1 cellular context compared by ENCODE assay signal in genomic region chr12:121514184-121514742, GRCh38.
TF ChIP-seq lines count a peak whose summit lies in the region.

No MANE protein-coding gene starts in this region.

TF ChIP-seq in GM23338, 12 proteins besides CTCF, POLR2A, EP300 and RAD21 (continued from another document):
- TF ChIP-seq, protein P1, sequence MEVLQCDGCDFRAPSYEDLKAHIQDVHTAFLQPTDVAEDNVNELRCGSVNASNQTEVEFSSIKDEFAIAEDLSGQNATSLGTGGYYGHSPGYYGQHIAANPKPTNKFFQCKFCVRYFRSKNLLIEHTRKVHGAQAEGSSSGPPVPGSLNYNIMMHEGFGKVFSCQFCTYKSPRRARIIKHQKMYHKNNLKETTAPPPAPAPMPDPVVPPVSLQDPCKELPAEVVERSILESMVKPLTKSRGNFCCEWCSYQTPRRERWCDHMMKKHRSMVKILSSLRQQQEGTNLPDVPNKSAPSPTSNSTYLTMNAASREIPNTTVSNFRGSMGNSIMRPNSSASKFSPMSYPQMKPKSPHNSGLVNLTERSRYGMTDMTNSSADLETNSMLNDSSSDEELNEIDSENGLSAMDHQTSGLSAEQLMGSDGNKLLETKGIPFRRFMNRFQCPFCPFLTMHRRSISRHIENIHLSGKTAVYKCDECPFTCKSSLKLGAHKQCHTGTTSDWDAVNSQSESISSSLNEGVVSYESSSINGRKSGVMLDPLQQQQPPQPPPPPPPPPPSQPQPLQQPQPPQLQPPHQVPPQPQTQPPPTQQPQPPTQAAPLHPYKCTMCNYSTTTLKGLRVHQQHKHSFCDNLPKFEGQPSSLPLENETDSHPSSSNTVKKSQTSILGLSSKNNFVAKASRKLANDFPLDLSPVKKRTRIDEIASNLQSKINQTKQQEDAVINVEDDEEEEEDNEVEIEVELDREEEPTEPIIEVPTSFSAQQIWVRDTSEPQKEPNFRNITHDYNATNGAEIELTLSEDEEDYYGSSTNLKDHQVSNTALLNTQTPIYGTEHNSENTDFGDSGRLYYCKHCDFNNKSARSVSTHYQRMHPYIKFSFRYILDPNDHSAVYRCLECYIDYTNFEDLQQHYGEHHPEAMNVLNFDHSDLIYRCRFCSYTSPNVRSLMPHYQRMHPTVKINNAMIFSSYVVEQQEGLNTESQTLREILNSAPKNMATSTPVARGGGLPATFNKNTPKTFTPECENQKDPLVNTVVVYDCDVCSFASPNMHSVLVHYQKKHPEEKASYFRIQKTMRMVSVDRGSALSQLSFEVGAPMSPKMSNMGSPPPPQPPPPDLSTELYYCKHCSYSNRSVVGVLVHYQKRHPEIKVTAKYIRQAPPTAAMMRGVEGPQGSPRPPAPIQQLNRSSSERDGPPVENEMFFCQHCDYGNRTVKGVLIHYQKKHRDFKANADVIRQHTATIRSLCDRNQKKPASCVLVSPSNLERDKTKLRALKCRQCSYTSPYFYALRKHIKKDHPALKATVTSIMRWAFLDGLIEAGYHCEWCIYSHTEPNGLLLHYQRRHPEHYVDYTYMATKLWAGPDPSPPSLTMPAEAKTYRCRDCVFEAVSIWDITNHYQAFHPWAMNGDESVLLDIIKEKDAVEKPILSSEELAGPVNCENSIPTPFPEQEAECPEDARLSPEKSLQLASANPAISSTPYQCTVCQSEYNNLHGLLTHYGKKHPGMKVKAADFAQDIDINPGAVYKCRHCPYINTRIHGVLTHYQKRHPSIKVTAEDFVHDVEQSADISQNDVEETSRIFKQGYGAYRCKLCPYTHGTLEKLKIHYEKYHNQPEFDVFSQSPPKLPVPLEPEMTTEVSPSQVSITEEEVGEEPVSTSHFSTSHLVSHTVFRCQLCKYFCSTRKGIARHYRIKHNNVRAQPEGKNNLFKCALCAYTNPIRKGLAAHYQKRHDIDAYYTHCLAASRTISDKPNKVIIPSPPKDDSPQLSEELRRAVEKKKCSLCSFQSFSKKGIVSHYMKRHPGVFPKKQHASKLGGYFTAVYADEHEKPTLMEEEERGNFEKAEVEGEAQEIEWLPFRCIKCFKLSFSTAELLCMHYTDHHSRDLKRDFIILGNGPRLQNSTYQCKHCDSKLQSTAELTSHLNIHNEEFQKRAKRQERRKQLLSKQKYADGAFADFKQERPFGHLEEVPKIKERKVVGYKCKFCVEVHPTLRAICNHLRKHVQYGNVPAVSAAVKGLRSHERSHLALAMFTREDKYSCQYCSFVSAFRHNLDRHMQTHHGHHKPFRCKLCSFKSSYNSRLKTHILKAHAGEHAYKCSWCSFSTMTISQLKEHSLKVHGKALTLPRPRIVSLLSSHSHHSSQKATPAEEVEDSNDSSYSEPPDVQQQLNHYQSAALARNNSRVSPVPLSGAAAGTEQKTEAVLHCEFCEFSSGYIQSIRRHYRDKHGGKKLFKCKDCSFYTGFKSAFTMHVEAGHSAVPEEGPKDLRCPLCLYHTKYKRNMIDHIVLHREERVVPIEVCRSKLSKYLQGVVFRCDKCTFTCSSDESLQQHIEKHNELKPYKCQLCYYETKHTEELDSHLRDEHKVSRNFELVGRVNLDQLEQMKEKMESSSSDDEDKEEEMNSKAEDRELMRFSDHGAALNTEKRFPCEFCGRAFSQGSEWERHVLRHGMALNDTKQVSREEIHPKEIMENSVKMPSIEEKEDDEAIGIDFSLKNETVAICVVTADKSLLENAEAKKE (CRISPR knock-in tag; IDR thresholded peaks at IDR 0.05) = no peak
- TF ChIP-seq CREB1 (CRISPR knock-in tag; IDR thresholded peaks at IDR 0.05; ENCODE audit: low read depth) (no peak), ETS1 (IDR thresholded peaks at IDR 0.05) (no peak), ZNF331 (CRISPR knock-in tag; IDR thresholded peaks at IDR 0.05; ENCODE audit: low read depth) (no peak), NANOG (IDR thresholded peaks at IDR 0.05; ENCODE audit: borderline replicate concordance) (no peak), STAT1 (IDR thresholded peaks at IDR 0.05; ENCODE audit: unreplicated experiment) (no peak)
TF ChIP-seq in GM23338: peak in this region for 0.
